ENCODE assay signal across 1 cellular context in the genomic region with DNA sequence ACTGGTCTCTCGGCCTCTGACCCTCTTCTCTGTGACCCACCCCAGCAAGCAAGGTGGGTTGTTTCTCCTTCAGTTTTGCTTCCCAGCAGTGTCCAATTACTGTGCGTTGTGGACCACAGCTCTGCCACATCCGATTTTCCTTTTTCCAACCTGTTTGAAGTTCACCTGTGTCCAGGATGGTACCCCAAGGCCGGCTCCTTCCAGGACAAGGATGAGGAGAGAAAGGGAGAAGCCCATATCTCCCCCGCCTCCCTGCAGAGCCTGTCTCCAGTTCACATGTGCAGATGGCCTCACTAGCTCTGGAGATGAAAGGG.
TF ChIP-seq lines count a peak whose summit lies in the region.

No MANE protein-coding gene starts in this region.

TF ChIP-seq in SK-N-SH, 30 proteins besides CTCF, POLR2A, EP300 and RAD21 (continued from another document):
- TF ChIP-seq MXI1 (IDR thresholded peaks at IDR 0.05; ENCODE audit: low read depth, low read length) (no peak), REST (IDR thresholded peaks at IDR 0.05; ENCODE audit: low read depth, low read length) (no peak)
